1 cellular context compared by ENCODE assay signal in genomic region chr7:107858280-107858679, GRCh38.
A peak's percentile ranks its signal among the peaks of the same experiment; 100 is the strongest.
TF ChIP-seq lines count a peak whose summit lies in the region.

No MANE protein-coding gene starts in this region.

TF ChIP-seq in HepG2, 621 proteins besides CTCF, POLR2A, EP300 and RAD21:
- TF ChIP-seq SALL1 (CRISPR knock-in tag; IDR thresholded peaks at IDR 0.05), result 0 out of 2 replicates have a peak, but pooled peaks have one; percentile 19
- no peak for TF ChIP-seq KDM3A (CRISPR knock-in tag; IDR thresholded peaks at IDR 0.05; ENCODE audit: low read depth)
